In genomic region chr5:151219789-151220188, GRCh38 we compare ENCODE assay signal across 12 cellular contexts. TPM values are rescaled to one million over a fixed set of nuclear protein-coding genes. Genes with fewer than 3 reads are reported as not detected.
A peak's percentile ranks its signal among the peaks of the same experiment; 100 is the strongest.
DNase-seq lines count a peak whose midpoint lies in the region; ATAC-seq, FAIRE-seq and TF ChIP-seq lines count a peak whose summit lies in the region.
"Had no signal": no experiment of that assay in that cellular context is flagged by ENCODE, and none has a peak within 500 bp of the region (broad histone marks: within the 10 kb centered on the region; RNA-seq: fewer than 3 reads in every experiment).

No MANE protein-coding gene starts in this region.

- H3K4me1 ChIP-seq in kidney (ENCODE audit: control insufficient read depth in 1 of 2, insufficient read depth in 1 of 2, low read depth in 1 of 2, low read length in 2 of 2), result peaks cover 0 to 8% of the 10 kb centered on the region in 2 donors
- H3K4me1 ChIP-seq in Caco-2, result peaks cover 18% of the 10 kb centered on the region
- H3K4me1 ChIP-seq: foreskin keratinocyte had no signal

- H3K36me3 Mint-ChIP-seq in activated CD8-positive, alpha-beta T cell treated with anti-CD3 and anti-CD28 coated beads for 36 hours (ENCODE audit: low read depth), result peaks cover 53% of the 10 kb centered on the region
- no peaks in the 10 kb centered on the region for H3K36me3 Mint-ChIP-seq in Caco-2 (ENCODE audit: insufficient read depth, unreplicated experiment)

- no peaks in the 10 kb centered on the region for H3K27me3 Mint-ChIP-seq in activated CD8-positive, alpha-beta T cell treated with anti-CD3 and anti-CD28 coated beads for 36 hours
- H3K27me3 Mint-ChIP-seq in Caco-2 (ENCODE audit: insufficient read depth, unreplicated experiment), result no peaks in the 10 kb centered on the region

- H3K36me3 ChIP-seq in kidney (ENCODE audit: control insufficient read depth in 1 of 2, insufficient read depth in 2 of 2, low read length in 2 of 2) (no peaks in the 10 kb centered on the region), Caco-2 (ENCODE audit: control insufficient read depth, insufficient read depth, low read length) (no peaks in the 10 kb centered on the region)

- H3K9me3 ChIP-seq in AG04450 (ENCODE audit: control insufficient read depth, insufficient read depth, low read length) (no peaks in the 10 kb centered on the region), kidney (ENCODE audit: control insufficient read depth in 1 of 2, low read length in 2 of 2) (no peaks in the 10 kb centered on the region), Caco-2 (no peaks in the 10 kb centered on the region)

- POLR2A ChIA-PET in AG04450 (lab: Yijun Ruan, JAX) (no interaction called here), Caco-2 (lab: Charles Lee) (no interaction called here)
- POLR2A ChIA-PET in activated CD8-positive, alpha-beta T cell treated with anti-CD3 and anti-CD28 coated beads for 36 hours (lab: Charles Lee), result interaction anchor here (1.7 to 4.6 kb wide), 2 partner anchors 7 to 11 kb away, joined by 5 to 85 read pairs; no protein-coding TSS in a partner anchor

- no peak overlapping the region for H3K27ac ChIP-seq in AG04450 (ENCODE audit: low read depth, low read length)
- H3K27ac ChIP-seq in kidney (ENCODE audit: low read depth in 2 of 2, low read length in 2 of 2), result no peak overlapping the region
- H3K27ac ChIP-seq: foreskin keratinocyte had no signal

- no peak overlapping the region for H3K9ac ChIP-seq in kidney (ENCODE audit: low read length in 2 of 2)

- H3K4me1 Mint-ChIP-seq in activated CD8-positive, alpha-beta T cell treated with anti-CD3 and anti-CD28 coated beads for 36 hours (ENCODE audit: low read depth), result peaks cover 80% of the 10 kb centered on the region
- H3K4me1 Mint-ChIP-seq in Caco-2 (ENCODE audit: low read depth, unreplicated experiment), result peaks cover 9% of the 10 kb centered on the region

- H3K4me3 Mint-ChIP-seq in activated CD8-positive, alpha-beta T cell treated with anti-CD3 and anti-CD28 coated beads for 36 hours, result no peak overlapping the region
- no peak overlapping the region for H3K4me3 Mint-ChIP-seq in Caco-2 (ENCODE audit: unreplicated experiment)

- H3K27me3 ChIP-seq in AG04450 (ENCODE audit: control insufficient read depth, insufficient read depth, low read length) (peaks cover 3% of the 10 kb centered on the region), Caco-2 (replicated peaks; ENCODE audit: control insufficient read depth, insufficient read depth, low read length) (no peaks in the 10 kb centered on the region)
- H3K27me3 ChIP-seq: foreskin keratinocyte had no signal

- intact Hi-C loops in activated CD8-positive, alpha-beta T cell treated with anti-CD3 and anti-CD28 coated beads for 36 hours (cut with micrococcal nuclease), result no loop called here
- intact Hi-C loops in kidney (cut with DNase I), result no loop called here
- intact Hi-C loops in Caco-2 (cut with micrococcal nuclease; ENCODE audit: unreplicated experiment), result no loop called here
- intact Hi-C loops in head of caudate nucleus (cut with DNase I), result no loop called here

- H3K27ac Mint-ChIP-seq in activated CD8-positive, alpha-beta T cell treated with anti-CD3 and anti-CD28 coated beads for 36 hours, result peak overlapping the region; percentile 94
- no peak overlapping the region for H3K27ac Mint-ChIP-seq in Caco-2 (ENCODE audit: unreplicated experiment)

- no peak for ATAC-seq in activated CD8-positive, alpha-beta T cell treated with anti-CD3 and anti-CD28 coated beads for 36 hours
- ATAC-seq: foreskin keratinocyte had no signal

- TF ChIP-seq CTCF in AG04450 (IDR thresholded peaks at IDR 0.05; ENCODE audit: low read depth, low read length), result peak; percentile 21; the same call in 1 of the 2 replicates
- peak; percentile 15 for TF ChIP-seq CTCF in GM12865 (IDR thresholded peaks at IDR 0.05; ENCODE audit: insufficient read depth, low read depth, low read length, missing control alignments)
- no peak for TF ChIP-seq CTCF in activated CD8-positive, alpha-beta T cell treated with anti-CD3 and anti-CD28 coated beads for 36 hours (IDR thresholded peaks at IDR 0.05)
- peak; percentile 2 for TF ChIP-seq CTCF in kidney (IDR thresholded peaks at IDR 0.05; ENCODE audit: borderline replicate concordance, extremely low read depth, insufficient read depth)
- no peak for TF ChIP-seq CTCF in Caco-2 (IDR thresholded peaks at IDR 0.05; ENCODE audit: insufficient read depth in 1 of 2, low read depth in 1 of 2, low read length in 1 of 2, severe bottlenecking in 1 of 2, unreplicated experiment in 1 of 2)

- no peak for FAIRE-seq in kidney (lab: Jason Lieb, UNC)

- CTCF ChIA-PET in AG04450 (lab: Charles Lee), result no interaction called here
- CTCF ChIA-PET in activated CD8-positive, alpha-beta T cell treated with anti-CD3 and anti-CD28 coated beads for 36 hours (lab: Charles Lee), result interaction anchor here (1.0 to 10.9 kb wide), 2 partner anchors 9 to 20 kb away, joined by 3 to 83 read pairs; no protein-coding TSS in a partner anchor
- CTCF ChIA-PET in Caco-2 (lab: Charles Lee), result no interaction called here

- BruUV-seq in Caco-2 (replicated peaks; lab: Mats Ljungman, UMichigan), result no TSS peak

- no peaks in the 10 kb centered on the region for H3K9me3 Mint-ChIP-seq in activated CD8-positive, alpha-beta T cell treated with anti-CD3 and anti-CD28 coated beads for 36 hours
- no peaks in the 10 kb centered on the region for H3K9me3 Mint-ChIP-seq in Caco-2 (ENCODE audit: unreplicated experiment)

- H3K4me3 ChIP-seq in AG04450 (ENCODE audit: low read depth, low read length) (no peak overlapping the region), GM12865 (ENCODE audit: low read depth, low read length) (no peak overlapping the region), kidney (ENCODE audit: low read length in 2 of 2) (no peak overlapping the region), Caco-2 (ENCODE audit: low read depth, low read length) (no peak overlapping the region)

- DNase-seq in AG04450 (ENCODE audit: low read depth, low spot score) (no peak), GM12865 (ENCODE audit: low read depth) (no peak), kidney (no peak), Caco-2 (no peak), HuH-7.5 (ENCODE audit: low spot score) (no peak), head of caudate nucleus (no peak), amygdala (lab: John Stamatoyannopoulos, UW) (no peak)
- no peak for DNase-seq in activated CD8-positive, alpha-beta T cell treated with anti-CD3 and anti-CD28 coated beads for 36 hours
- DNase-seq: foreskin keratinocyte, midbrain, NCI-H524, substantia nigra had no signal

RNA-seq across cellular contexts. Expression of gene CCDC69, which starts 4.1 kb away (rescaled TPM):
- polyA plus RNA-seq in AG04450 (2011; rRNA removed) (1.9 TPM in 2 replicates), kidney (ENCODE audit: insufficient read depth, low read depth, low replicate concordance) (11.1 TPM)
- 0.92 and 1.2 TPM in 2 replicates for polyA minus RNA-seq in AG04450 (2011; rRNA and poly(A)+ RNA removed)
- 10 to 100 TPM; 33.0 to 34.5 TPM for total RNA-seq in activated CD8-positive, alpha-beta T cell treated with anti-CD3 and anti-CD28 coated beads for 36 hours
- total RNA-seq in kidney (22.8 TPM), Caco-2 (2022) (5.1 TPM in 2 replicates)

RNA-seq across cellular contexts. Expression of gene GM2A, which starts 33.2 kb away (rescaled TPM):
- polyA plus RNA-seq in AG04450 (2011; rRNA removed), result 18.4 and 20.9 TPM in 2 replicates
- polyA minus RNA-seq in AG04450 (2011; rRNA and poly(A)+ RNA removed), result 20.2 and 25.0 TPM in 2 replicates
- 10 to 100 TPM; 13.3 to 13.7 TPM for total RNA-seq in activated CD8-positive, alpha-beta T cell treated with anti-CD3 and anti-CD28 coated beads for 36 hours
- 29.8 TPM for total RNA-seq in kidney
- polyA plus RNA-seq in kidney (ENCODE audit: insufficient read depth, low read depth, low replicate concordance), result 13.7 TPM
- 27.6 and 28.0 TPM in 2 replicates for total RNA-seq in Caco-2 (2022)

Comparison
In these comparisons a context has a peak if more than half of its experiments do, and no peak if none do; other contexts are left out.
1. CTCF ChIP-seq: peak in AG04450 (single experiment), GM12865 (single experiment) and kidney (single experiment); none in activated CD8-positive, alpha-beta T cell treated with anti-CD3 and anti-CD28 coated beads for 36 hours (single experiment) and Caco-2 (0 of 2).